8 cellular contexts compared by ENCODE assay signal in genomic region chr15:78762386-78762961, GRCh38. TPM values are rescaled to one million over a fixed set of nuclear protein-coding genes. Genes with fewer than 3 reads are reported as not detected.
DNase-seq lines count a peak whose midpoint lies in the region; ATAC-seq and TF ChIP-seq lines count a peak whose summit lies in the region.
"Not testable (repeated sequence)": the region's sequence is repeated elsewhere in the genome, so short reads cannot be mapped to it uniquely, and the experiment has no call there.

No MANE protein-coding gene starts in this region.

- H3K4me1 Mint-ChIP-seq in CD4-positive, alpha-beta memory T cell: peaks cover 6 to 30% (median 12%) of the 10 kb centered on the region in 4 donors
- H3K4me1 Mint-ChIP-seq in WTC11: not testable (repeated sequence)
- H3K4me1 Mint-ChIP-seq in activated CD8-positive, alpha-beta memory T cell treated with anti-CD3 and anti-CD28 coated beads, Interleukin-2, amount 10 ng/mL, durations not matched to agents 7 days and 5 days: peaks cover 19% of the 10 kb centered on the region
- H3K4me1 Mint-ChIP-seq in activated naive CD8-positive, alpha-beta T cell (ENCODE audit: low read depth): peaks cover 21% of the 10 kb centered on the region
- peaks cover 9 to 12% of the 10 kb centered on the region in 2 donors for H3K4me1 Mint-ChIP-seq in natural killer cell treated with Interleukin-12 subunit alpha and Interleukin-12 subunit beta and Interleukin-15 and Interleukin-18, amount 100 ng/mL, for 72 hours (ENCODE audit: low read depth in 2 of 2)
- peaks cover 69% of the 10 kb centered on the region for H3K4me1 Mint-ChIP-seq in stimulated activated memory B cell treated with anti-CD40 and anti-IgM and Interleukin-4, amounts not matched to agents 10 μg/mL and 1 μg/mL and 100 μg/mL, for 72 hours

- WGBS in heart left ventricle, 4 donors: 86 to 97% (median 89%) methylated on average over 11 to 25 of the region's 25 CpGs
- no CpG with 5 or more reads among the region's 25 CpGs for WGBS in right lobe of liver (ENCODE audit: insufficient coverage, low coverage, low lambda C conversion rate, missing lambda C conversion rate)

- TF ChIP-seq POLR2A in heart left ventricle (IDR thresholded peaks at IDR 0.05); right lobe of liver (IDR thresholded peaks at IDR 0.05): not testable (repeated sequence)

- POLR2A ChIA-PET in CD4-positive, alpha-beta memory T cell (lab: Charles Lee; ENCODE audit: partially characterized antibody): interaction anchor here (1.7 to 1.8 kb wide), 3 partner anchors 222 to 463 kb away, joined by 6 to 9 read pairs (median 8); partner anchors contain the start of genes IREB2, PSMA4 and SKIC8
- POLR2A ChIA-PET in WTC11 (lab: Charles Lee): not testable (repeated sequence)

- not testable (repeated sequence) for H3K36me3 ChIP-seq in CD4-positive, alpha-beta memory T cell (ENCODE audit: insufficient read depth, low read length); heart left ventricle; right lobe of liver

- not testable (repeated sequence) for DNase-seq in CD4-positive, alpha-beta memory T cell; activated CD8-positive, alpha-beta memory T cell treated with anti-CD3 and anti-CD28 coated beads, Interleukin-2, amount 10 ng/mL, durations not matched to agents 7 days and 5 days
- DNase-seq in WTC11 (ENCODE audit: low spot score) (peak; percentile 6), heart left ventricle (peak in 4 of 5 donors; percentile 6 to 55 (median 16)), right lobe of liver (peak in 2 of 3 donors; percentile 30 to 41)
- DNase-seq in natural killer cell treated with Interleukin-12 subunit alpha and Interleukin-12 subunit beta and Interleukin-15 and Interleukin-18, amount 100 ng/mL, for 72 hours (ENCODE audit: low spot score): peak; percentile 54

- intact Hi-C loops in CD4-positive, alpha-beta memory T cell (cut with micrococcal nuclease); right lobe of liver (cut with DNase I): not testable (repeated sequence)
- intact Hi-C loops in heart left ventricle (cut with DNase I): loop anchor here in 3 of 10 donors (5.0 to 10.0 kb wide), 4 partner anchors 45 to 112 kb away; partner anchors contain the start of genes ADAMTS7 (in 2 of the 3) and MORF4L1 (in 1 of the 3)

- H3K9me3 Mint-ChIP-seq in CD4-positive, alpha-beta memory T cell; WTC11; activated CD8-positive, alpha-beta memory T cell treated with anti-CD3 and anti-CD28 coated beads, Interleukin-2, amount 10 ng/mL, durations not matched to agents 7 days and 5 days (ENCODE audit: low read depth); activated naive CD8-positive, alpha-beta T cell (ENCODE audit: low read depth); natural killer cell treated with Interleukin-12 subunit alpha and Interleukin-12 subunit beta and Interleukin-15 and Interleukin-18, amount 100 ng/mL, for 72 hours; stimulated activated memory B cell treated with anti-CD40 and anti-IgM and Interleukin-4, amounts not matched to agents 10 μg/mL and 1 μg/mL and 100 μg/mL, for 72 hours: not testable (repeated sequence)

- not testable (repeated sequence) for H3K9me3 ChIP-seq in CD4-positive, alpha-beta memory T cell (ENCODE audit: control insufficient read depth in 1 of 2, low read length in 2 of 2); heart left ventricle; right lobe of liver

- not testable (repeated sequence) for H3K27me3 ChIP-seq in CD4-positive, alpha-beta memory T cell (ENCODE audit: insufficient read depth, low read length); heart left ventricle; right lobe of liver

- H3K27me3 Mint-ChIP-seq in CD4-positive, alpha-beta memory T cell; WTC11 (ENCODE audit: low read depth); activated CD8-positive, alpha-beta memory T cell treated with anti-CD3 and anti-CD28 coated beads, Interleukin-2, amount 10 ng/mL, durations not matched to agents 7 days and 5 days; activated naive CD8-positive, alpha-beta T cell; natural killer cell treated with Interleukin-12 subunit alpha and Interleukin-12 subunit beta and Interleukin-15 and Interleukin-18, amount 100 ng/mL, for 72 hours; stimulated activated memory B cell treated with anti-CD40 and anti-IgM and Interleukin-4, amounts not matched to agents 10 μg/mL and 1 μg/mL and 100 μg/mL, for 72 hours: not testable (repeated sequence)

- CTCF ChIA-PET in CD4-positive, alpha-beta memory T cell (lab: Charles Lee; ENCODE audit: partially characterized antibody): not testable (repeated sequence)
- CTCF ChIA-PET in WTC11 (lab: Charles Lee): interaction anchor here (1.5 kb wide), 1 partner anchor 22 kb away, joined by 3 read pairs; no protein-coding TSS in a partner anchor
- CTCF ChIA-PET in activated CD8-positive, alpha-beta memory T cell treated with anti-CD3 and anti-CD28 coated beads, Interleukin-2, amount 10 ng/mL, durations not matched to agents 7 days and 5 days (lab: Charles Lee): interaction anchor here (1.0 to 1.5 kb wide), 4 partner anchors 12 to 144 kb away, joined by 3 to 11 read pairs (median 4); no protein-coding TSS in a partner anchor

- peak overlapping the region; percentile 40 for H3K27ac ChIP-seq in CD4-positive, alpha-beta memory T cell (ENCODE audit: low read depth, low read length)
- H3K27ac ChIP-seq in heart left ventricle: peak overlapping the region in 2 of 12 donors; percentile 40 to 49
- not testable (repeated sequence) for H3K27ac ChIP-seq in right lobe of liver

- ATAC-seq in WTC11; activated CD8-positive, alpha-beta memory T cell treated with anti-CD3 and anti-CD28 coated beads, Interleukin-2, amount 10 ng/mL, durations not matched to agents 7 days and 5 days; heart left ventricle; right lobe of liver; natural killer cell treated with Interleukin-12 subunit alpha and Interleukin-12 subunit beta and Interleukin-15 and Interleukin-18, amount 100 ng/mL, for 72 hours; stimulated activated memory B cell treated with anti-CD40 and anti-IgM and Interleukin-4, amounts not matched to agents 10 μg/mL and 1 μg/mL and 100 μg/mL, for 72 hours: not testable (repeated sequence)

- peak overlapping the region in 1 of 8 donors; percentile 51 for H3K4me3 Mint-ChIP-seq in CD4-positive, alpha-beta memory T cell
- H3K4me3 Mint-ChIP-seq in WTC11; activated CD8-positive, alpha-beta memory T cell treated with anti-CD3 and anti-CD28 coated beads, Interleukin-2, amount 10 ng/mL, durations not matched to agents 7 days and 5 days; activated naive CD8-positive, alpha-beta T cell; natural killer cell treated with Interleukin-12 subunit alpha and Interleukin-12 subunit beta and Interleukin-15 and Interleukin-18, amount 100 ng/mL, for 72 hours; stimulated activated memory B cell treated with anti-CD40 and anti-IgM and Interleukin-4, amounts not matched to agents 10 μg/mL and 1 μg/mL and 100 μg/mL, for 72 hours: not testable (repeated sequence)

- H3K27ac Mint-ChIP-seq in CD4-positive, alpha-beta memory T cell: peak overlapping the region in 1 of 7 donors; percentile 70
- H3K27ac Mint-ChIP-seq in WTC11: not testable (repeated sequence)
- peak overlapping the region; percentile 88 for H3K27ac Mint-ChIP-seq in activated CD8-positive, alpha-beta memory T cell treated with anti-CD3 and anti-CD28 coated beads, Interleukin-2, amount 10 ng/mL, durations not matched to agents 7 days and 5 days
- peak overlapping the region; percentile 89 for H3K27ac Mint-ChIP-seq in activated naive CD8-positive, alpha-beta T cell
- H3K27ac Mint-ChIP-seq in natural killer cell treated with Interleukin-12 subunit alpha and Interleukin-12 subunit beta and Interleukin-15 and Interleukin-18, amount 100 ng/mL, for 72 hours: peak overlapping the region in 1 of 2 donors; percentile 95
- H3K27ac Mint-ChIP-seq in stimulated activated memory B cell treated with anti-CD40 and anti-IgM and Interleukin-4, amounts not matched to agents 10 μg/mL and 1 μg/mL and 100 μg/mL, for 72 hours: peak overlapping the region; percentile 96

- not testable (repeated sequence) for TF ChIP-seq CTCF in WTC11 (IDR thresholded peaks at IDR 0.05); heart left ventricle (IDR thresholded peaks at IDR 0.05); right lobe of liver (IDR thresholded peaks at IDR 0.05)

- not testable (repeated sequence) for H3K36me3 Mint-ChIP-seq in CD4-positive, alpha-beta memory T cell; WTC11; activated CD8-positive, alpha-beta memory T cell treated with anti-CD3 and anti-CD28 coated beads, Interleukin-2, amount 10 ng/mL, durations not matched to agents 7 days and 5 days; activated naive CD8-positive, alpha-beta T cell; natural killer cell treated with Interleukin-12 subunit alpha and Interleukin-12 subunit beta and Interleukin-15 and Interleukin-18, amount 100 ng/mL, for 72 hours; stimulated activated memory B cell treated with anti-CD40 and anti-IgM and Interleukin-4, amounts not matched to agents 10 μg/mL and 1 μg/mL and 100 μg/mL, for 72 hours

- not testable (repeated sequence) for H3K4me3 ChIP-seq in CD4-positive, alpha-beta memory T cell (ENCODE audit: low read length in 2 of 2); heart left ventricle; right lobe of liver

- peaks cover 16% of the 10 kb centered on the region for H3K4me1 ChIP-seq in CD4-positive, alpha-beta memory T cell (ENCODE audit: insufficient read depth, low read length)
- H3K4me1 ChIP-seq in heart left ventricle: peaks cover 16 to 57% (median 37%) of the 10 kb centered on the region in 12 donors
- not testable (repeated sequence) for H3K4me1 ChIP-seq in right lobe of liver

RNA-seq across cellular contexts. Expression of gene ADAMTS7, which starts 48.8 kb away (rescaled TPM):
- total RNA-seq in CD4-positive, alpha-beta memory T cell: not detected
- polyA plus RNA-seq in CD4-positive, alpha-beta memory T cell: not detected
- total RNA-seq in WTC11 (2021) (66.5 to 70.3 TPM (median 67.1 TPM) in 3 replicates), heart left ventricle (10 to 100 TPM in 6 of 9 donors, 1 to 10 TPM in 3; 8.0 to 29.9 (median 13.9) TPM), right lobe of liver (1 to 10 TPM in 3 of 6 experiments, under 1 TPM in 3; 0.49 to 1.4 (median 1.1) TPM)
- total RNA-seq in activated CD8-positive, alpha-beta memory T cell treated with anti-CD3 and anti-CD28 coated beads, Interleukin-2, amount 10 ng/mL, durations not matched to agents 7 days and 5 days: under 1 TPM; 0.18 to 0.28 TPM
- 10 to 100 TPM in 1 of 2 donors, 1 to 10 TPM in 1; 5.0 to 18.6 TPM for polyA plus RNA-seq in heart left ventricle
- under 1 TPM; 0.19 to 0.20 TPM for total RNA-seq in natural killer cell treated with Interleukin-12 subunit alpha and Interleukin-12 subunit beta and Interleukin-15 and Interleukin-18, amount 100 ng/mL, for 72 hours
